In the genomic region with DNA sequence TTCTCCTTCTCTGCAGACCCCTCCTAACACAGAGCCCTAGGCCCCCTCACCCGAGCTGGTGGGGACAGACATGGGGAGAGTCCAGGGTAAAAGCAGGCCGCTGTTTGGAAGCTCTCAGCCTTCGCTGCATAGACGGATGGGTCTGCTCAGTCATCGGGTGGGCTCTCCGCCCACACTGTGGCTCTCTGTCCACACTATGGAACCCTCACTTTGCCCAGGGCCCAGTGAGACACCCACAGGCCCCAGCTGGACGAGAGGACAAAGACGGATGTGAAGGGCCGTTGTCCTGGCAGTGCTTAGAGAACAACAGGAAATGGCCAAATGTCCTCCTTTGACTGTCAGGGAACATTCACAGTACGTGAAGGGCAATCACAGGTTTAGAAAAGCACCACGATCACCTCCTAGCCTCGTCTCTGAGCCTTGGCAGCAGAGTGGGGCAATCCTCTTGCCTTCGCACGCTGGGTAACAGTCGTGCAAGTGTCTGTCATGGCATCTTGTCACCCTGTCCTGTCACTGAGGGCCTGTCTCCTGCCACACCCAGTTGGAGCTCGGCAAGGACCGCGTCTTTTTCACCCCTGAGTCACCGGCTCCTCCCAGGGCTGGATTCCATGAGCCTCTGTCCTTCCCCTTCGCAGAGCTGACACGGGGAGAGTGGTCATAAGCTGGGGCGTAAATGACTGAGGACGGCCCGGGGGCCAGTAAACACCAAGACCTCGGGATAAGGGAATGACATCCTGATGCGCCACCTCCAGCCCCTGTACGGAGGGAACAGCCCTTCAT, we compare ENCODE assay signal across 9 cellular contexts.
DNase-seq lines count a peak whose midpoint lies in the region; TF ChIP-seq lines count a peak whose summit lies in the region.
"Had no signal": no experiment of that assay in that cellular context is flagged by ENCODE, and none has a peak within 500 bp of the region (broad histone marks: within the 10 kb centered on the region; RNA-seq: fewer than 3 reads in every experiment).

No MANE protein-coding gene starts in this region.

- no peak overlapping the region for H3K4me3 Mint-ChIP-seq in activated CD4-positive, alpha-beta memory T cell treated with anti-CD3 and anti-CD28 coated beads for 36 hours
- no peak overlapping the region for H3K4me3 Mint-ChIP-seq in activated CD4-positive, alpha-beta memory T cell treated with anti-CD3 and anti-CD28 coated beads, Interleukin-2, amount 10 ng/mL, durations not matched to agents 7 days and 5 days
- no peak overlapping the region for H3K4me3 Mint-ChIP-seq in activated naive CD4-positive, alpha-beta T cell treated with anti-CD3 and anti-CD28 coated beads, Interleukin-2, amount 10 ng/mL, durations not matched to agents 7 days and 5 days

- H3K4me1 ChIP-seq in SJSA1 (replicated peaks) (peaks cover 24% of the 10 kb centered on the region), right atrium auricular region (peaks cover 0 to 23% of the 10 kb centered on the region in 2 donors)

- H3K9me3 Mint-ChIP-seq in activated CD4-positive, alpha-beta memory T cell treated with anti-CD3 and anti-CD28 coated beads for 36 hours, result no peaks in the 10 kb centered on the region
- H3K9me3 Mint-ChIP-seq in activated CD4-positive, alpha-beta memory T cell treated with anti-CD3 and anti-CD28 coated beads, Interleukin-2, amount 10 ng/mL, durations not matched to agents 7 days and 5 days, result no peaks in the 10 kb centered on the region
- no peaks in the 10 kb centered on the region for H3K9me3 Mint-ChIP-seq in activated naive CD4-positive, alpha-beta T cell treated with anti-CD3 and anti-CD28 coated beads, Interleukin-2, amount 10 ng/mL, durations not matched to agents 7 days and 5 days

- H3K27ac ChIP-seq in SJSA1 (peak overlapping the region; percentile 91), right atrium auricular region (peak overlapping the region; percentile 35 to 51)
- H3K27ac ChIP-seq: KMS-11 had no signal

- H3K4me3 ChIP-seq in SJSA1 (no peak overlapping the region), right atrium auricular region (no peak overlapping the region)

- H3K27me3 ChIP-seq in SJSA1 (replicated peaks), result no peaks in the 10 kb centered on the region
- no peaks in the 10 kb centered on the region for H3K27me3 ChIP-seq in right atrium auricular region

- in situ Hi-C loops in GM13977 (cut with MboI; ENCODE audit: low pct_unique_long_range_greater_than_20kb, low sequenced_read_pairs, unreplicated experiment), result no loop called here

- H3K27ac Mint-ChIP-seq in activated CD4-positive, alpha-beta memory T cell treated with anti-CD3 and anti-CD28 coated beads for 36 hours, result peak overlapping the region; percentile 45
- H3K27ac Mint-ChIP-seq in activated CD4-positive, alpha-beta memory T cell treated with anti-CD3 and anti-CD28 coated beads, Interleukin-2, amount 10 ng/mL, durations not matched to agents 7 days and 5 days, result no peak overlapping the region
- H3K27ac Mint-ChIP-seq in activated naive CD4-positive, alpha-beta T cell treated with anti-CD3 and anti-CD28 coated beads, Interleukin-2, amount 10 ng/mL, durations not matched to agents 7 days and 5 days, result no peak overlapping the region

- H3K36me3 ChIP-seq in SJSA1 (no peaks in the 10 kb centered on the region), right atrium auricular region (no peaks in the 10 kb centered on the region)

- DNase-seq in activated CD4-positive, alpha-beta memory T cell treated with anti-CD3 and anti-CD28 coated beads for 36 hours, result peak; percentile 50
- no peak for DNase-seq in activated CD4-positive, alpha-beta memory T cell treated with anti-CD3 and anti-CD28 coated beads, Interleukin-2, amount 10 ng/mL, durations not matched to agents 7 days and 5 days
- DNase-seq in SJSA1 (ENCODE audit: low read depth in 1 of 2, low spot score in 2 of 2) (peak; percentile 65 to 81), right atrium auricular region (ENCODE audit: low spot score) (peak; percentile 88), stromal cell of bone marrow (ENCODE audit: low read depth) (peak; percentile 18), NCI-H510A (lab: John Stamatoyannopoulos, UW) (no peak), GM13977 (ENCODE audit: low spot score) (no peak)
- no peak for DNase-seq in activated naive CD4-positive, alpha-beta T cell treated with anti-CD3 and anti-CD28 coated beads, Interleukin-2, amount 10 ng/mL, durations not matched to agents 7 days and 5 days

- no peaks in the 10 kb centered on the region for H3K9me3 ChIP-seq in SJSA1 (replicated peaks)
- H3K9me3 ChIP-seq in right atrium auricular region, result no peaks in the 10 kb centered on the region

- peaks cover 32% of the 10 kb centered on the region for H3K4me1 Mint-ChIP-seq in activated CD4-positive, alpha-beta memory T cell treated with anti-CD3 and anti-CD28 coated beads for 36 hours (ENCODE audit: low read depth)
- peaks cover 15% of the 10 kb centered on the region for H3K4me1 Mint-ChIP-seq in activated CD4-positive, alpha-beta memory T cell treated with anti-CD3 and anti-CD28 coated beads, Interleukin-2, amount 10 ng/mL, durations not matched to agents 7 days and 5 days
- no peaks in the 10 kb centered on the region for H3K4me1 Mint-ChIP-seq in activated naive CD4-positive, alpha-beta T cell treated with anti-CD3 and anti-CD28 coated beads, Interleukin-2, amount 10 ng/mL, durations not matched to agents 7 days and 5 days

- CTCF ChIA-PET in activated CD4-positive, alpha-beta memory T cell treated with anti-CD3 and anti-CD28 coated beads for 36 hours (lab: Charles Lee), result interaction anchor here (9.0 kb wide), 1 partner anchor 13 kb away, joined by 90 read pairs; no protein-coding TSS in a partner anchor
- CTCF ChIA-PET in activated CD4-positive, alpha-beta memory T cell treated with anti-CD3 and anti-CD28 coated beads, Interleukin-2, amount 10 ng/mL, durations not matched to agents 7 days and 5 days (lab: Charles Lee), result interaction anchor here (1.1 to 7.4 kb wide), 2 partner anchors 13 to 37 kb away, joined by 3 to 55 read pairs; no protein-coding TSS in a partner anchor
- CTCF ChIA-PET in activated naive CD4-positive, alpha-beta T cell treated with anti-CD3 and anti-CD28 coated beads, Interleukin-2, amount 10 ng/mL, durations not matched to agents 7 days and 5 days (lab: Charles Lee), result interaction anchor here (1.0 to 1.9 kb wide), 2 partner anchors 13 to 176 kb away, joined by 3 to 7 read pairs; no protein-coding TSS in a partner anchor

- H3K36me3 Mint-ChIP-seq in activated CD4-positive, alpha-beta memory T cell treated with anti-CD3 and anti-CD28 coated beads for 36 hours, result no peaks in the 10 kb centered on the region
- no peaks in the 10 kb centered on the region for H3K36me3 Mint-ChIP-seq in activated CD4-positive, alpha-beta memory T cell treated with anti-CD3 and anti-CD28 coated beads, Interleukin-2, amount 10 ng/mL, durations not matched to agents 7 days and 5 days (ENCODE audit: low read depth)
- H3K36me3 Mint-ChIP-seq in activated naive CD4-positive, alpha-beta T cell treated with anti-CD3 and anti-CD28 coated beads, Interleukin-2, amount 10 ng/mL, durations not matched to agents 7 days and 5 days, result no peaks in the 10 kb centered on the region

- TF ChIP-seq CTCF in right atrium auricular region (IDR thresholded peaks at IDR 0.05) (no peak), GM13977 (IDR thresholded peaks at IDR 0.05; ENCODE audit: extremely low read depth, insufficient read depth, missing control alignments) (no peak)

- intact Hi-C loops in activated CD4-positive, alpha-beta memory T cell treated with anti-CD3 and anti-CD28 coated beads for 36 hours (cut with micrococcal nuclease), result loop anchor here (5.0 kb wide), 1 partner anchor 41 kb away; no protein-coding TSS in a partner anchor

- no peaks in the 10 kb centered on the region for H3K27me3 Mint-ChIP-seq in activated CD4-positive, alpha-beta memory T cell treated with anti-CD3 and anti-CD28 coated beads for 36 hours
- no peaks in the 10 kb centered on the region for H3K27me3 Mint-ChIP-seq in activated CD4-positive, alpha-beta memory T cell treated with anti-CD3 and anti-CD28 coated beads, Interleukin-2, amount 10 ng/mL, durations not matched to agents 7 days and 5 days
- no peaks in the 10 kb centered on the region for H3K27me3 Mint-ChIP-seq in activated naive CD4-positive, alpha-beta T cell treated with anti-CD3 and anti-CD28 coated beads, Interleukin-2, amount 10 ng/mL, durations not matched to agents 7 days and 5 days

- POLR2A ChIA-PET in activated CD4-positive, alpha-beta memory T cell treated with anti-CD3 and anti-CD28 coated beads for 36 hours (lab: Charles Lee), result interaction anchor here (1.3 to 1.7 kb wide), 3 partner anchors 13 to 80 kb away, joined by 4 to 7 read pairs (median 5); partner anchors contain the start of gene PRKAG2
- POLR2A ChIA-PET in activated CD4-positive, alpha-beta memory T cell treated with anti-CD3 and anti-CD28 coated beads, Interleukin-2, amount 10 ng/mL, durations not matched to agents 7 days and 5 days (lab: Charles Lee), result interaction anchor here (1.4 kb wide), 1 partner anchor 42 kb away, joined by 3 read pairs; no protein-coding TSS in a partner anchor

Comparison
In these comparisons a context has a peak if more than half of its experiments do, and no peak if none do; other contexts are left out.
1. DNase-seq: peak in activated CD4-positive, alpha-beta memory T cell treated with anti-CD3 and anti-CD28 coated beads for 36 hours (single experiment), SJSA1 (2 of 2), right atrium auricular region (single experiment) and stromal cell of bone marrow (single experiment); none in activated CD4-positive, alpha-beta memory T cell treated with anti-CD3 and anti-CD28 coated beads, Interleukin-2, amount 10 ng/mL, durations not matched to agents 7 days and 5 days (single experiment), activated naive CD4-positive, alpha-beta T cell treated with anti-CD3 and anti-CD28 coated beads, Interleukin-2, amount 10 ng/mL, durations not matched to agents 7 days and 5 days (single experiment), NCI-H510A (single experiment) and GM13977 (single experiment).